Comparison of ENCODE assay signal across 7 cellular contexts in genomic region chr6:32194825-32195651, GRCh38. TPM values are rescaled to one million over a fixed set of nuclear protein-coding genes. Genes with fewer than 3 reads are reported as not detected.
A peak's percentile ranks its signal among the peaks of the same experiment; 100 is the strongest.
DNase-seq lines count a peak whose midpoint lies in the region; ATAC-seq and TF ChIP-seq lines count a peak whose summit lies in the region.

No MANE protein-coding gene starts in this region.

- H3K4me3 Mint-ChIP-seq in brain: peak overlapping the region; percentile 93 to 98 (median 97)

- peak; percentile 69 for DNase-seq in H4 (ENCODE audit: low spot score)
- DNase-seq in NT2/D1 (ENCODE audit: low read depth, low spot score): no peak
- DNase-seq in left kidney (ENCODE audit: low read depth, low spot score): peak; percentile 78
- DNase-seq in suprapubic skin (ENCODE audit: low spot score in 2 of 2): no peak

- peak overlapping the region; percentile 100 for H3K4me2 ChIP-seq in DOHH2 (ENCODE audit: low read length)

- H3K27me3 Mint-ChIP-seq in brain: peaks cover 4% of the 10 kb centered on the region

- TF ChIP-seq CTCF in DOHH2 (IDR thresholded peaks at IDR 0.05; ENCODE audit: low read depth, low read length, poor library complexity, severe bottlenecking): peak; percentile 74
- peak; percentile 80 to 83 for TF ChIP-seq CTCF in brain (conservative IDR thresholded peaks at IDR 0.05)
- TF ChIP-seq CTCF in suprapubic skin (IDR thresholded peaks at IDR 0.05): peak in 1 of 2 donors; percentile 30

- peak in 1 of 2 donors; percentile 62 for TF ChIP-seq POLR2A in suprapubic skin (IDR thresholded peaks at IDR 0.05)

- no peak for TF ChIP-seq EP300 in suprapubic skin (IDR thresholded peaks at IDR 0.05)

- no peaks in the 10 kb centered on the region for H3K9me2 ChIP-seq in DOHH2 (replicated peaks; ENCODE audit: control insufficient read depth, low read length)

- H3K9me3 ChIP-seq in DOHH2 (ENCODE audit: control insufficient read depth, insufficient read depth, low read length) (no peaks in the 10 kb centered on the region), NT2/D1 (ENCODE audit: insufficient read depth, low read length) (no peaks in the 10 kb centered on the region), suprapubic skin (no peaks in the 10 kb centered on the region)

- H3K79me2 ChIP-seq in DOHH2 (ENCODE audit: control insufficient read depth, low read length): peaks cover 32% of the 10 kb centered on the region

- no peaks in the 10 kb centered on the region for H3K36me3 Mint-ChIP-seq in brain

- peak overlapping the region; percentile 99 to 100 (median 100) for H3K27ac Mint-ChIP-seq in brain

- H3K9ac ChIP-seq in NT2/D1 (ENCODE audit: insufficient read length, low read depth): peak overlapping the region; percentile 52

- no peaks in the 10 kb centered on the region for H4K20me1 ChIP-seq in DOHH2 (ENCODE audit: control insufficient read depth, insufficient read depth, low read depth, low read length)

- peak overlapping the region; percentile 80 for H3K27ac ChIP-seq in DOHH2 (ENCODE audit: low read depth, low read length)
- peak overlapping the region; percentile 99 for H3K27ac ChIP-seq in suprapubic skin

- H3K9me3 Mint-ChIP-seq in brain: no peaks in the 10 kb centered on the region

- 13% methylated on average over 15 of the region's 15 CpGs for WGBS in suprapubic skin

- H3K4me1 Mint-ChIP-seq in brain: peaks cover 72% of the 10 kb centered on the region

- peaks cover 65% of the 10 kb centered on the region for H3K4me1 ChIP-seq in DOHH2 (ENCODE audit: control insufficient read depth, low read length)
- peaks cover 19% of the 10 kb centered on the region for H3K4me1 ChIP-seq in NT2/D1 (ENCODE audit: insufficient read depth, insufficient read length)
- H3K4me1 ChIP-seq in suprapubic skin: peaks cover 54% of the 10 kb centered on the region

- H3F3A ChIP-seq in DOHH2 (ENCODE audit: control insufficient read depth, insufficient read depth): peaks cover 29% of the 10 kb centered on the region

- H3K4me3 ChIP-seq in DOHH2 (ENCODE audit: low read length) (peak overlapping the region; percentile 97), NT2/D1 (ENCODE audit: insufficient read length, low read depth) (peak overlapping the region; percentile 34), suprapubic skin (peak overlapping the region; percentile 88)

- H3K36me3 ChIP-seq in DOHH2 (ENCODE audit: control insufficient read depth, low read length) (peaks cover 17% of the 10 kb centered on the region), NT2/D1 (ENCODE audit: insufficient read depth, insufficient read length, low read length) (no peaks in the 10 kb centered on the region), suprapubic skin (no peaks in the 10 kb centered on the region)

- H3K27me3 ChIP-seq in DOHH2 (ENCODE audit: control insufficient read depth, low read length): no peaks in the 10 kb centered on the region
- no peaks in the 10 kb centered on the region for H3K27me3 ChIP-seq in NT2/D1 (ENCODE audit: insufficient read depth, insufficient read length)
- H3K27me3 ChIP-seq in suprapubic skin: no peaks in the 10 kb centered on the region

- no peak for ATAC-seq in HG02938 (IDR thresholded peaks at IDR 0.05; ENCODE audit: unreplicated experiment)

RNA-seq across cellular contexts. Expression of gene GPSM3, which starts 2.6 kb away (rescaled TPM):
- 3.2 and 3.9 TPM in 2 replicates for total RNA-seq in H4 (2014; rRNA removed; shearing (Covaris generic))
- polyA plus RNA-seq in brain (ENCODE audit: insufficient read depth, low read depth, low replicate concordance): 7.3 TPM
- 1 to 10 TPM; 4.8 to 5.5 (median 5.1) TPM for total RNA-seq in suprapubic skin

RNA-seq across cellular contexts. Expression of gene PBX2, which starts 5.0 kb away (rescaled TPM):
- 14.3 and 17.4 TPM in 2 replicates for total RNA-seq in H4 (2014; rRNA removed; shearing (Covaris generic))
- polyA plus RNA-seq in brain (ENCODE audit: insufficient read depth, low read depth, low replicate concordance): 44.9 TPM
- 10 to 100 TPM; 51.0 to 84.7 (median 63.8) TPM for total RNA-seq in suprapubic skin

RNA-seq across cellular contexts. Expression of gene AGER, which starts 11.0 kb away (rescaled TPM):
- total RNA-seq in H4 (2014; rRNA removed; shearing (Covaris generic)): 0.41 TPM in 1 of 2 replicates, not detected in the other
- polyA plus RNA-seq in brain (ENCODE audit: insufficient read depth, low read depth, low replicate concordance): 2.1 TPM
- total RNA-seq in suprapubic skin: 1 to 10 TPM in 3 of 4 donors, not detected in 1; 1.5 to 9.9 (median 4.8) TPM

RNA-seq across cellular contexts. Expression of gene RNF5, which starts 16.8 kb away (rescaled TPM):
- 55.7 and 56.9 TPM in 2 replicates for total RNA-seq in H4 (2014; rRNA removed; shearing (Covaris generic))
- 231 TPM for polyA plus RNA-seq in brain (ENCODE audit: insufficient read depth, low read depth, low replicate concordance)
- total RNA-seq in suprapubic skin: 10 to 100 TPM; 55.7 to 73.0 (median 63.4) TPM

RNA-seq across cellular contexts. Expression of gene AGPAT1, which starts 19.2 kb away (rescaled TPM):
- total RNA-seq in H4 (2014; rRNA removed; shearing (Covaris generic)): 45.6 and 51.3 TPM in 2 replicates
- 199 TPM for polyA plus RNA-seq in brain (ENCODE audit: insufficient read depth, low read depth, low replicate concordance)
- total RNA-seq in suprapubic skin: 10 to 100 TPM; 30.4 to 68.9 (median 42.6) TPM

Comparison
In these comparisons a context has a peak if more than half of its experiments do, and no peak if none do; other contexts are left out.
1. H3K4me3 ChIP-seq: peak in every context shown above with its lines; median percentile 97 in DOHH2; 88 in suprapubic skin; 34 in NT2/D1.
2. DNase-seq: peak in H4 (single experiment) and left kidney (single experiment); none in NT2/D1 (single experiment) and suprapubic skin (0 of 2).